ENCODE assay signal across 10 cellular contexts in genomic region chr6:161439093-161439492, GRCh38.
DNase-seq lines count a peak whose midpoint lies in the region; ATAC-seq and TF ChIP-seq lines count a peak whose summit lies in the region.
"Had no signal": no experiment of that assay in that cellular context is flagged by ENCODE, and none has a peak within 500 bp of the region (broad histone marks: within the 10 kb centered on the region; RNA-seq: fewer than 3 reads in every experiment).

No MANE protein-coding gene starts in this region.

- H3K4me1 Mint-ChIP-seq in activated naive CD8-positive, alpha-beta T cell treated with anti-CD3 and anti-CD28 coated beads, Interleukin-2, amount 50 U/mL, for 24 hours: peaks cover 2% of the 10 kb centered on the region
- H3K4me1 Mint-ChIP-seq in CD14-positive monocyte: no peaks in the 10 kb centered on the region

- no peaks in the 10 kb centered on the region for H3K27me3 ChIP-seq in ACC112 (ENCODE audit: insufficient read depth, low read length)
- H3K27me3 ChIP-seq: left lung had no signal

- DNase-seq in M059J (ENCODE audit: low read depth) (peak; percentile 99), hypothalamus (lab: John Stamatoyannopoulos, UW) (peak in 48 of 51 donors; percentile 10 to 90 (median 60)), GM19240 (ENCODE audit: insufficient read length, low spot score) (no peak), CD14-positive monocyte (ENCODE audit: low spot score) (no peak), SKM-1 treated with dmso at 0.1 percent for 144 hours (lab: John Stamatoyannopoulos, UW; ENCODE audit: unreplicated experiment) (no peak)
- DNase-seq in activated naive CD8-positive, alpha-beta T cell treated with anti-CD3 and anti-CD28 coated beads, Interleukin-2, amount 50 U/mL, for 24 hours: no peak
- DNase-seq: left lung had no signal

- no peak overlapping the region for H3K4me3 Mint-ChIP-seq in activated naive CD8-positive, alpha-beta T cell treated with anti-CD3 and anti-CD28 coated beads, Interleukin-2, amount 50 U/mL, for 24 hours
- H3K4me3 Mint-ChIP-seq in CD14-positive monocyte: no peak overlapping the region

- no peak for TF ChIP-seq CTCF in CD14-positive monocyte (IDR thresholded peaks at IDR 0.05)

- peaks cover 30% of the 10 kb centered on the region for H3K4me1 ChIP-seq in ACC112 (ENCODE audit: control insufficient read depth, insufficient read depth, low read length, unreplicated experiment)
- H3K4me1 ChIP-seq: left lung had no signal

- no peaks in the 10 kb centered on the region for H3K9me3 Mint-ChIP-seq in activated naive CD8-positive, alpha-beta T cell treated with anti-CD3 and anti-CD28 coated beads, Interleukin-2, amount 50 U/mL, for 24 hours
- H3K9me3 Mint-ChIP-seq in CD14-positive monocyte: peaks cover 0 to 4% (median 0%) of the 10 kb centered on the region in 7 donors

- H2AFZ ChIP-seq in ACC112 (ENCODE audit: low read length, unreplicated experiment): peak overlapping the region; percentile 93

- no peaks in the 10 kb centered on the region for H3K36me3 Mint-ChIP-seq in activated naive CD8-positive, alpha-beta T cell treated with anti-CD3 and anti-CD28 coated beads, Interleukin-2, amount 50 U/mL, for 24 hours (ENCODE audit: low read depth)
- no peaks in the 10 kb centered on the region for H3K36me3 Mint-ChIP-seq in CD14-positive monocyte

- H3K4me3 ChIP-seq in ACC112 (ENCODE audit: low read depth, low read length): peak overlapping the region; percentile 67
- H3K4me3 ChIP-seq: left lung, SK-N-MC had no signal

- no peaks in the 10 kb centered on the region for H3K27me3 Mint-ChIP-seq in activated naive CD8-positive, alpha-beta T cell treated with anti-CD3 and anti-CD28 coated beads, Interleukin-2, amount 50 U/mL, for 24 hours
- peaks cover 0 to 2% (median 0%) of the 10 kb centered on the region in 3 donors for H3K27me3 Mint-ChIP-seq in CD14-positive monocyte (ENCODE audit: low read depth in 3 of 3)

- H3K79me2 ChIP-seq in ACC112 (ENCODE audit: control insufficient read depth, insufficient read depth, low read length, unreplicated experiment): no peaks in the 10 kb centered on the region

- intact Hi-C loops in CD14-positive monocyte (cut with micrococcal nuclease): no loop called here

- ATAC-seq in activated naive CD8-positive, alpha-beta T cell treated with anti-CD3 and anti-CD28 coated beads, Interleukin-2, amount 50 U/mL, for 24 hours: peak; percentile 28
- ATAC-seq in HG03039 (IDR thresholded peaks at IDR 0.05; ENCODE audit: unreplicated experiment): no peak
- ATAC-seq: left lung had no signal

- peak overlapping the region; percentile 83 for H3K27ac ChIP-seq in ACC112 (ENCODE audit: low read depth, low read length)
- H3K27ac ChIP-seq: left lung, SK-N-MC had no signal

- no peaks in the 10 kb centered on the region for H3K36me3 ChIP-seq in ACC112 (ENCODE audit: insufficient read depth, low read length)
- H3K36me3 ChIP-seq: left lung had no signal

- no peak overlapping the region for H3K27ac Mint-ChIP-seq in activated naive CD8-positive, alpha-beta T cell treated with anti-CD3 and anti-CD28 coated beads, Interleukin-2, amount 50 U/mL, for 24 hours
- no peak overlapping the region for H3K27ac Mint-ChIP-seq in CD14-positive monocyte

Comparison
In these comparisons a context has a peak if more than half of its experiments do, and no peak if none do; other contexts are left out.
1. DNase-seq: peak in M059J (single experiment) and hypothalamus (48 of 51); none in activated naive CD8-positive, alpha-beta T cell treated with anti-CD3 and anti-CD28 coated beads, Interleukin-2, amount 50 U/mL, for 24 hours (single experiment), GM19240 (single experiment), CD14-positive monocyte (single experiment) and SKM-1 treated with dmso at 0.1 percent for 144 hours (single experiment).